ENCODE assay signal across 11 cellular contexts in the genomic region with DNA sequence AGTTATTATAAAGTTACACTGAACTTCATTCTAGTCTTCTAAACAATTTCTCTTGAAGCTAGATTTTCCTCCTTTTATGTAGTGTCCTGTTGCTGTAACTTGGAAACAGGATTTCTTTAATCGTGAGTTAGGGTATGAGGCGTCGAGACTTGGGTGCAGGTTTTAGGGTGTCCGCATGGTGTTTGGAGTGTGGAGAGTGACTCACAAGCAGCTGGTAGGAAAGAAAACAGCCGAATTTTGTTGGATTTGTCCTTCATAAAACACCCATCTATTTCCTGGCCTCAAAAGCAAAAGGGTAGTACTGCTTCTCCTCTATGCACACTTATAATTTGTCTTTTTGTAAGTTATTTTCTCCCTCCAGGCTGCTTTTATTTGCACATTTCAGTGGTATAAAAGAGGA. TPM values are rescaled to one million over a fixed set of nuclear protein-coding genes. Genes with fewer than 3 reads are reported as not detected.
DNase-seq lines count a peak whose midpoint lies in the region; ATAC-seq and TF ChIP-seq lines count a peak whose summit lies in the region.
"Had no signal": no experiment of that assay in that cellular context is flagged by ENCODE, and none has a peak within 500 bp of the region (broad histone marks: within the 10 kb centered on the region; RNA-seq: fewer than 3 reads in every experiment).

No MANE protein-coding gene starts in this region.

- no peaks in the 10 kb centered on the region for H3K36me3 ChIP-seq in CD8-positive, alpha-beta memory T cell (ENCODE audit: insufficient read depth, low read length)
- peaks cover 0 to 18% (median 0%) of the 10 kb centered on the region in 3 experiments for H3K36me3 ChIP-seq in naive thymus-derived CD4-positive, alpha-beta T cell (ENCODE audit: control insufficient read depth in 2 of 3, insufficient read depth in 3 of 3, low read length in 3 of 3)
- no peaks in the 10 kb centered on the region for H3K36me3 ChIP-seq in upper lobe of right lung
- H3K36me3 ChIP-seq: right atrium auricular region had no signal

- peak overlapping the region; percentile 87 for H3K4me3 ChIP-seq in CD8-positive, alpha-beta memory T cell (ENCODE audit: low read length)
- peak overlapping the region; percentile 98 for H3K4me3 ChIP-seq in LNCaP clone FGC (ENCODE audit: low read depth, low read length)
- no peak overlapping the region for H3K4me3 ChIP-seq in naive thymus-derived CD4-positive, alpha-beta T cell (ENCODE audit: low read length)
- no peak overlapping the region for H3K4me3 ChIP-seq in upper lobe of right lung

- H3K4me1 ChIP-seq in CD8-positive, alpha-beta memory T cell (ENCODE audit: insufficient read depth, low read length) = peaks cover 17% of the 10 kb centered on the region
- H3K4me1 ChIP-seq in naive thymus-derived CD4-positive, alpha-beta T cell (ENCODE audit: control insufficient read depth in 2 of 2, insufficient read depth in 2 of 2, low read length in 2 of 2) = peaks cover 13 to 15% of the 10 kb centered on the region in 2 donors
- peaks cover 16% of the 10 kb centered on the region for H3K4me1 ChIP-seq in upper lobe of right lung

- no peak for DNase-seq in CD8-positive, alpha-beta memory T cell
- DNase-seq in LNCaP clone FGC (ENCODE audit: low read depth) = no peak
- no peak for DNase-seq in activated naive CD8-positive, alpha-beta T cell treated with anti-CD3 and anti-CD28 coated beads, Interleukin-2, amount 50 U/mL, for 24 hours
- DNase-seq in naive thymus-derived CD4-positive, alpha-beta T cell = no peak
- DNase-seq in stimulated activated CD4-positive, alpha-beta T cell treated with anti-CD3 and anti-CD28 coated beads, Interleukin-1b, Interleukin-23, amount 100 ng/mL, for 48 hours = no peak
- DNase-seq in upper lobe of right lung = no peak
- DNase-seq: NCI-H2171 treated with DMSO at 0.1 percent for 48 hours had no signal

- peak overlapping the region; percentile 30 to 97 (median 95) for H3K4me3 Mint-ChIP-seq in CD8-positive, alpha-beta memory T cell
- peak overlapping the region; percentile 93 for H3K4me3 Mint-ChIP-seq in activated naive CD8-positive, alpha-beta T cell treated with anti-CD3 and anti-CD28 coated beads, Interleukin-2, amount 50 U/mL, for 24 hours
- peak overlapping the region; percentile 57 to 97 (median 94) for H3K4me3 Mint-ChIP-seq in naive thymus-derived CD4-positive, alpha-beta T cell

- CTCF ChIA-PET in CD8-positive, alpha-beta memory T cell (lab: Charles Lee) = interaction anchor here (1.6 kb wide), 1 partner anchor 26 kb away, joined by 3 read pairs; no protein-coding TSS in a partner anchor
- CTCF ChIA-PET in naive thymus-derived CD4-positive, alpha-beta T cell (lab: Charles Lee) = no interaction called here

- peaks cover 5% of the 10 kb centered on the region for H3K27me3 ChIP-seq in CD8-positive, alpha-beta memory T cell (ENCODE audit: insufficient read depth, low read length, poor library complexity, severe bottlenecking)
- H3K27me3 ChIP-seq in naive thymus-derived CD4-positive, alpha-beta T cell (ENCODE audit: control insufficient read depth in 2 of 2, insufficient read depth in 2 of 2, low read length in 2 of 2) = no peaks in the 10 kb centered on the region
- H3K27me3 ChIP-seq in upper lobe of right lung = peaks cover 6% of the 10 kb centered on the region
- H3K27me3 ChIP-seq: right atrium auricular region had no signal

- peak overlapping the region in 2 of 8 donors; percentile 10 to 42 for H3K27ac Mint-ChIP-seq in CD8-positive, alpha-beta memory T cell
- H3K27ac Mint-ChIP-seq in activated naive CD8-positive, alpha-beta T cell treated with anti-CD3 and anti-CD28 coated beads, Interleukin-2, amount 50 U/mL, for 24 hours = peak overlapping the region; percentile 97
- H3K27ac Mint-ChIP-seq in naive thymus-derived CD4-positive, alpha-beta T cell = peak overlapping the region in 2 of 9 donors; percentile 25 to 78

- H3K9me3 ChIP-seq in CD8-positive, alpha-beta memory T cell (ENCODE audit: low read length) = no peaks in the 10 kb centered on the region
- no peaks in the 10 kb centered on the region for H3K9me3 ChIP-seq in naive thymus-derived CD4-positive, alpha-beta T cell (ENCODE audit: control insufficient read depth in 2 of 3, low read length in 3 of 3)
- H3K9me3 ChIP-seq in upper lobe of right lung = no peaks in the 10 kb centered on the region
- H3K9me3 ChIP-seq: right atrium auricular region had no signal

- peaks cover 0 to 21% (median 3%) of the 10 kb centered on the region in 3 donors for H3K36me3 Mint-ChIP-seq in CD8-positive, alpha-beta memory T cell
- peaks cover 8% of the 10 kb centered on the region for H3K36me3 Mint-ChIP-seq in activated naive CD8-positive, alpha-beta T cell treated with anti-CD3 and anti-CD28 coated beads, Interleukin-2, amount 50 U/mL, for 24 hours (ENCODE audit: low read depth)
- H3K36me3 Mint-ChIP-seq in naive thymus-derived CD4-positive, alpha-beta T cell = peaks cover 0 to 9% (median 3%) of the 10 kb centered on the region in 5 donors

- no peak for ATAC-seq in activated naive CD8-positive, alpha-beta T cell treated with anti-CD3 and anti-CD28 coated beads, Interleukin-2, amount 50 U/mL, for 24 hours
- ATAC-seq in naive thymus-derived CD4-positive, alpha-beta T cell = no peak
- ATAC-seq in HG03135 (IDR thresholded peaks at IDR 0.05; ENCODE audit: unreplicated experiment) (no peak), HG02970 (IDR thresholded peaks at IDR 0.05; ENCODE audit: low FRiP score, unreplicated experiment) (no peak), upper lobe of right lung (no peak)

- TF ChIP-seq CTCF in LNCaP clone FGC (IDR thresholded peaks at IDR 0.05; ENCODE audit: control insufficient read depth, extremely low read depth, insufficient read depth) (no peak), upper lobe of right lung (IDR thresholded peaks at IDR 0.05) (no peak)

- intact Hi-C loops in naive thymus-derived CD4-positive, alpha-beta T cell (cut with micrococcal nuclease) = loop anchor here (10.0 kb wide), 2 partner anchors 121 to 349 kb away; no protein-coding TSS in a partner anchor
- intact Hi-C loops in upper lobe of right lung (cut with DNase I) = no loop called here

- H3K27ac ChIP-seq in CD8-positive, alpha-beta memory T cell (ENCODE audit: low read depth, low read length) = peak overlapping the region; percentile 14
- H3K27ac ChIP-seq in naive thymus-derived CD4-positive, alpha-beta T cell (ENCODE audit: low read depth, low read length) = no peak overlapping the region
- no peak overlapping the region for H3K27ac ChIP-seq in upper lobe of right lung
- H3K27ac ChIP-seq: epithelial cell of prostate had no signal

- H3K27me3 Mint-ChIP-seq in CD8-positive, alpha-beta memory T cell = peaks cover 8 to 20% of the 10 kb centered on the region in 2 donors
- H3K27me3 Mint-ChIP-seq in activated naive CD8-positive, alpha-beta T cell treated with anti-CD3 and anti-CD28 coated beads, Interleukin-2, amount 50 U/mL, for 24 hours = peaks cover 11% of the 10 kb centered on the region
- peaks cover 0 to 4% (median 3%) of the 10 kb centered on the region in 5 donors for H3K27me3 Mint-ChIP-seq in naive thymus-derived CD4-positive, alpha-beta T cell

- no peaks in the 10 kb centered on the region for H3K9me3 Mint-ChIP-seq in CD8-positive, alpha-beta memory T cell
- H3K9me3 Mint-ChIP-seq in activated naive CD8-positive, alpha-beta T cell treated with anti-CD3 and anti-CD28 coated beads, Interleukin-2, amount 50 U/mL, for 24 hours = no peaks in the 10 kb centered on the region
- peaks cover 0 to 3% (median 0%) of the 10 kb centered on the region in 11 donors for H3K9me3 Mint-ChIP-seq in naive thymus-derived CD4-positive, alpha-beta T cell

- H3K4me1 Mint-ChIP-seq in CD8-positive, alpha-beta memory T cell = peaks cover 36 to 47% (median 40%) of the 10 kb centered on the region in 3 donors
- peaks cover 38% of the 10 kb centered on the region for H3K4me1 Mint-ChIP-seq in activated naive CD8-positive, alpha-beta T cell treated with anti-CD3 and anti-CD28 coated beads, Interleukin-2, amount 50 U/mL, for 24 hours
- peaks cover 23 to 48% (median 43%) of the 10 kb centered on the region in 7 donors for H3K4me1 Mint-ChIP-seq in naive thymus-derived CD4-positive, alpha-beta T cell

- POLR2A ChIA-PET in CD8-positive, alpha-beta memory T cell (lab: Charles Lee) = no interaction called here
- POLR2A ChIA-PET in naive thymus-derived CD4-positive, alpha-beta T cell (lab: Charles Lee) = interaction anchor here (0.6 to 1.7 kb wide), 2 partner anchors 92 to 567 kb away, joined by 3 read pairs; no protein-coding TSS in a partner anchor

RNA-seq across cellular contexts. Expression of gene RPTOR, which starts 1.6 kb away (rescaled TPM):
- total RNA-seq in CD8-positive, alpha-beta memory T cell = 10 to 100 TPM; 63.9 to 69.4 TPM
- polyA plus RNA-seq in CD8-positive, alpha-beta memory T cell = 7.9 TPM
- total RNA-seq in naive thymus-derived CD4-positive, alpha-beta T cell = 10 to 100 TPM; 53.7 to 89.8 (median 69.5) TPM
- 10 to 100 TPM; 10.9 to 14.7 TPM for polyA plus RNA-seq in naive thymus-derived CD4-positive, alpha-beta T cell
- 35.4 TPM for total RNA-seq in upper lobe of right lung

Comparison
In these comparisons a context has a peak if more than half of its experiments do, and no peak if none do; other contexts are left out.
1. H3K4me3 ChIP-seq: peak in CD8-positive, alpha-beta memory T cell (single experiment) and LNCaP clone FGC (single experiment); none in naive thymus-derived CD4-positive, alpha-beta T cell (single experiment) and upper lobe of right lung (single experiment).
2. Peak in every context shown above with its lines, with median percentiles within 50 percentile points of each other: H3K4me3 Mint-ChIP-seq.